Comparison of ENCODE assay signal across 28 cellular contexts in the genomic region with DNA sequence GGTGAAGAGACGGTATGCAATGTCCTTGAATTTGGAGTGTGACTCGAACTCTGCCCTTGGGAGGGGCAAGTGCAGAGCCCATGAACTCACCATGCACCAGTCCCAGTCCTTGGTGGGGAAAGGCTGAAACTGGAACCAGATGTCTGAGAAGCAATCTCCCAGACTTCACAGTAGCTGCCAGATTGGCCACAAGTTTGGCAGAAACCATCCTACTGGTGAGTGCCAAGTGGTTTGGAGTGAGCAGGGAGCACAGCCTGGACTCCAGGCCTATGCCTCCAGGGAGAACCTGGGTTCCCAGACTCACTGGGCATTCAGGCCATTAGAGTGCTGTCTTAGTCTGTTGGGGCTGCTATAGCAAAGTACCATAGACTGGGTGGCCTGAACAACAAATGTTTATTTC.
DNase-seq lines count a peak whose midpoint lies in the region; ATAC-seq, FAIRE-seq and TF ChIP-seq lines count a peak whose summit lies in the region.
"Had no signal": no experiment of that assay in that cellular context is flagged by ENCODE, and none has a peak within 500 bp of the region (broad histone marks: within the 10 kb centered on the region; RNA-seq: fewer than 3 reads in every experiment).

No MANE protein-coding gene starts in this region.

- H3K27ac ChIP-seq in astrocyte (ENCODE audit: low read depth, low read length): no peak overlapping the region
- H3K27ac ChIP-seq: upper lobe of left lung had no signal

- peaks cover 2% of the 10 kb centered on the region for H3K27me3 Mint-ChIP-seq in astrocyte (ENCODE audit: low read depth, unreplicated experiment)

- H3K27ac Mint-ChIP-seq in astrocyte (ENCODE audit: unreplicated experiment): no peak overlapping the region
- H3K27ac Mint-ChIP-seq: activated CD8-positive, alpha-beta T cell treated with anti-CD3 and anti-CD28 coated beads, Interleukin-2, amount 10 ng/mL, durations not matched to agents 7 days and 5 days; IgD-negative memory B cell; stimulated activated naive CD8-positive, alpha-beta T cell treated with anti-CD3 and anti-CD28 coated beads, Interleukin-15, amount 100 ng/mL, for 72 hours had no signal

- H3K4me1 Mint-ChIP-seq in astrocyte (ENCODE audit: low read depth, unreplicated experiment): peaks cover 6% of the 10 kb centered on the region
- H3K4me1 Mint-ChIP-seq: stimulated activated naive CD8-positive, alpha-beta T cell treated with anti-CD3 and anti-CD28 coated beads, Interleukin-15, amount 100 ng/mL, for 72 hours had no signal

- ATAC-seq in left cardiac atrium: peak; percentile 36 to 53
- peak; percentile 71 for ATAC-seq in left ventricle myocardium superior
- ATAC-seq: activated CD8-positive, alpha-beta T cell treated with anti-CD3 and anti-CD28 coated beads, Interleukin-2, amount 10 ng/mL, durations not matched to agents 7 days and 5 days; stimulated activated naive CD8-positive, alpha-beta T cell treated with anti-CD3 and anti-CD28 coated beads, Interleukin-15, amount 100 ng/mL, for 72 hours had no signal

- H3K4me2 ChIP-seq in astrocyte (ENCODE audit: low read length): no peak overlapping the region

- DNase-seq in left cardiac atrium (no peak), cardiac septum (ENCODE audit: low spot score) (no peak), astrocyte (ENCODE audit: low read depth) (peak; percentile 62), left ventricle myocardium superior (no peak), NCI-H1417 (lab: John Stamatoyannopoulos, UW) (no peak), DMS 273 (lab: John Stamatoyannopoulos, UW; ENCODE audit: unreplicated experiment) (no peak), HUDEP-2 (lab: John Stamatoyannopoulos, UW; ENCODE audit: unreplicated experiment in 76 of 76) (no peak), NCI-H526 treated with DMSO at 0.1 percent for 48 hours (lab: John Stamatoyannopoulos, UW) (no peak)
- DNase-seq: activated CD4-positive, CD25-positive, alpha-beta regulatory T cell treated with anti-CD3 and anti-CD28 coated beads, Interleukin-2, amount 50 U/mL, for 72 hours; activated CD8-positive, alpha-beta T cell treated with anti-CD3 and anti-CD28 coated beads, Interleukin-2, amount 10 ng/mL, durations not matched to agents 7 days and 5 days; activated effector memory CD4-positive, alpha-beta T cell treated with anti-CD3 and anti-CD28 coated beads, Interleukin-2, amount 50 U/mL, for 16 hours; activated T-cell treated with anti-CD3 and anti-CD28 coated beads for 4 hours; C1 segment of cervical spinal cord; Calu3; effector CD8-positive, alpha-beta T cell; erythroblast; islet precursor cell; MM.1S; NCI-H146; NCI-H2171 treated with DMSO at 0.1 percent for 48 hours; NCI-H524 treated with DMSO at 0.1 percent for 48 hours; stimulated activated naive CD8-positive, alpha-beta T cell treated with anti-CD3 and anti-CD28 coated beads, Interleukin-15, amount 100 ng/mL, for 72 hours; upper lobe of left lung had no signal

- peaks cover 9% of the 10 kb centered on the region for H3K4me1 ChIP-seq in astrocyte (ENCODE audit: insufficient read depth, low read length)
- H3K4me1 ChIP-seq: upper lobe of left lung had no signal

- no peak overlapping the region for H3K4me3 ChIP-seq in astrocyte (ENCODE audit: insufficient read depth, low read depth, low read length)
- H3K4me3 ChIP-seq: lung, upper lobe of left lung had no signal

- no peak overlapping the region for H2AFZ ChIP-seq in astrocyte (ENCODE audit: low read depth, low read length)

- no peak for FAIRE-seq in astrocyte (lab: Jason Lieb, UNC)
- FAIRE-seq: GM19239, TTC549 had no signal

- H3K27me3 ChIP-seq in astrocyte (ENCODE audit: insufficient read depth, low read length): no peaks in the 10 kb centered on the region
- H3K27me3 ChIP-seq: upper lobe of left lung had no signal

- no peaks in the 10 kb centered on the region for H3K36me3 Mint-ChIP-seq in astrocyte (ENCODE audit: low read depth, unreplicated experiment)
- H3K36me3 Mint-ChIP-seq: IgD-negative memory B cell had no signal

- TF ChIP-seq CTCF in astrocyte (IDR thresholded peaks at IDR 0.05; ENCODE audit: insufficient read depth, low read depth, low read length): no peak

- peaks cover 9% of the 10 kb centered on the region for H3K9me3 Mint-ChIP-seq in astrocyte (ENCODE audit: unreplicated experiment)
- H3K9me3 Mint-ChIP-seq: IgD-negative memory B cell had no signal

- no peaks in the 10 kb centered on the region for H3K9me3 ChIP-seq in astrocyte (ENCODE audit: insufficient read depth, low read depth, low read length)
- H3K9me3 ChIP-seq: upper lobe of left lung had no signal

- no peaks in the 10 kb centered on the region for H3K36me3 ChIP-seq in astrocyte (ENCODE audit: insufficient read depth, low read length)
- H3K36me3 ChIP-seq: upper lobe of left lung had no signal

- H4K20me1 ChIP-seq in astrocyte (ENCODE audit: insufficient read depth, low read length): no peaks in the 10 kb centered on the region

- intact Hi-C loops in left cardiac atrium (cut with DNase I): no loop called here
- intact Hi-C loops in cardiac septum (cut with DNase I): no loop called here
- intact Hi-C loops in left ventricle myocardium superior (cut with micrococcal nuclease): no loop called here

- no peak overlapping the region for H3K4me3 Mint-ChIP-seq in astrocyte (ENCODE audit: unreplicated experiment)
- H3K4me3 Mint-ChIP-seq: activated CD8-positive, alpha-beta T cell treated with anti-CD3 and anti-CD28 coated beads, Interleukin-2, amount 10 ng/mL, durations not matched to agents 7 days and 5 days; IgD-negative memory B cell; neural crest cell; stimulated activated naive CD8-positive, alpha-beta T cell treated with anti-CD3 and anti-CD28 coated beads, Interleukin-15, amount 100 ng/mL, for 72 hours had no signal

- H3K9ac ChIP-seq in astrocyte (ENCODE audit: low read length): no peak overlapping the region

- no peaks in the 10 kb centered on the region for H3K79me2 ChIP-seq in astrocyte (ENCODE audit: insufficient read depth, low read length)
